In genomic region chr14:54138354-54139038, GRCh38 we compare ENCODE assay signal across 13 cellular contexts.
"Had no signal": no experiment of that assay in that cellular context is flagged by ENCODE, and none has a peak within 500 bp of the region (broad histone marks: within the 10 kb centered on the region; RNA-seq: fewer than 3 reads in every experiment).

No MANE protein-coding gene starts in this region.

- ATAC-seq: activated CD4-positive, alpha-beta T cell treated with anti-CD3 and anti-CD28 coated beads for 36 hours; foreskin keratinocyte; left colon had no signal

- H3K27me3 ChIP-seq: foreskin keratinocyte, uterus had no signal

- H3K9me3 ChIP-seq: uterus had no signal

- H3K27ac ChIP-seq: foreskin keratinocyte, uterus, VCaP had no signal

- H3K36me3 ChIP-seq: uterus had no signal

- H3K4me1 ChIP-seq: uterus had no signal

- DNase-seq: activated CD4-positive, alpha-beta memory T cell treated with anti-CD3 and anti-CD28 coated beads, Interleukin-2, amount 10 ng/mL, durations not matched to agents 7 days and 5 days; activated CD4-positive, alpha-beta T cell treated with anti-CD3 and anti-CD28 coated beads for 36 hours; activated gamma-delta T cell; activated naive CD8-positive, alpha-beta T cell treated with anti-CD3 and anti-CD28 coated beads for 36 hours; activated T-cell treated with anti-CD3 and anti-CD28 coated beads, Interleukin-2, amount 50 U/mL, for 48 hours; anterior cingulate cortex; endodermal cell; erythroblast; left colon; stimulated activated CD4-positive, alpha-beta T cell treated with anti-CD3 and anti-CD28 coated beads, Interleukin-4, amount 100 ng/mL, for 4 hours; uterus had no signal

- H3K4me3 ChIP-seq: uterus had no signal
